In genomic region chr2:88329815-88330603, GRCh38 we compare ENCODE assay signal across 8 cellular contexts.
DNase-seq lines count a peak whose midpoint lies in the region; ATAC-seq and TF ChIP-seq lines count a peak whose summit lies in the region.

No MANE protein-coding gene starts in this region.

- POLR2A ChIA-PET in MCF 10A (lab: Yijun Ruan, JAX) = no interaction called here

- H2BK15ac ChIP-seq in neuronal stem cell (ENCODE audit: low read length) = no peak overlapping the region

- H3K36me3 Mint-ChIP-seq in MCF 10A (ENCODE audit: insufficient read depth, unreplicated experiment) = no peaks in the 10 kb centered on the region
- peaks cover 3% of the 10 kb centered on the region for H3K36me3 Mint-ChIP-seq in T-helper 17 cell (ENCODE audit: low read depth)

- peak; percentile 87 for ATAC-seq in HG03342 (IDR thresholded peaks at IDR 0.05; ENCODE audit: unreplicated experiment)
- ATAC-seq in T-helper 17 cell = no peak

- H3K9me3 Mint-ChIP-seq in MCF 10A (ENCODE audit: unreplicated experiment) = no peaks in the 10 kb centered on the region

- no peak overlapping the region for H3K4ac ChIP-seq in neuronal stem cell (ENCODE audit: low read length)

- DNase-seq in MCF 10A (ENCODE audit: unreplicated experiment) (peak; percentile 94), breast epithelium (ENCODE audit: low spot score in 2 of 2) (no peak), OCI-M1 (lab: John Stamatoyannopoulos, UW) (peak; percentile 3), neuronal stem cell (ENCODE audit: low spot score) (peak; percentile 85), cerebellar nuclear complex (lab: John Stamatoyannopoulos, UW) (no peak), C1 segment of cervical spinal cord (lab: John Stamatoyannopoulos, UW) (no peak), T-helper 17 cell (no peak)

- no TSS peak for BruUV-seq in MCF 10A (replicated peaks; lab: Mats Ljungman, UMichigan)

- H3K27ac Mint-ChIP-seq in MCF 10A (ENCODE audit: low read depth, unreplicated experiment) (peak overlapping the region; percentile 49), T-helper 17 cell (no peak overlapping the region)

- H3K4me1 Mint-ChIP-seq in MCF 10A (ENCODE audit: insufficient read depth, unreplicated experiment) (peaks cover 6% of the 10 kb centered on the region), T-helper 17 cell (no peaks in the 10 kb centered on the region)

- H2AFZ ChIP-seq in neuronal stem cell (ENCODE audit: low read length) = peak overlapping the region; percentile 74

- TF ChIP-seq CTCF in MCF 10A (IDR thresholded peaks at IDR 0.05; ENCODE audit: unreplicated experiment) (no peak), breast epithelium (IDR thresholded peaks at IDR 0.05) (no peak)

- CTCF ChIA-PET in MCF 10A (lab: Yijun Ruan, JAX) = interaction anchor here (0.5 to 0.9 kb wide), 8 partner anchors 9 to 125 kb away, joined by 3 to 5 read pairs (median 3); no protein-coding TSS in a partner anchor

- no peaks in the 10 kb centered on the region for H3K27me3 ChIP-seq in breast epithelium
- H3K27me3 ChIP-seq in neuronal stem cell (ENCODE audit: control insufficient read depth in 3 of 3, insufficient read depth in 3 of 3, low read depth in 1 of 3, low read length in 3 of 3) = peaks cover 0 to 4% (median 0%) of the 10 kb centered on the region in 3 experiments

- no peak overlapping the region for H2BK5ac ChIP-seq in neuronal stem cell (ENCODE audit: low read length)

- H3K27ac ChIP-seq in breast epithelium (no peak overlapping the region), neuronal stem cell (replicated peaks; ENCODE audit: low read length) (no peak overlapping the region)

- TF ChIP-seq POLR2A in breast epithelium (IDR thresholded peaks at IDR 0.05) = no peak

- intact Hi-C loops in MCF 10A (cut with micrococcal nuclease) = no loop called here
- intact Hi-C loops in breast epithelium (cut with DNase I; ENCODE audit: low total_unique reads) = no loop called here

- no peak overlapping the region for H3K9ac ChIP-seq in neuronal stem cell (ENCODE audit: low read depth, low read length, poor library complexity)

- H2AK5ac ChIP-seq in neuronal stem cell (ENCODE audit: low read depth, low read length) = no peak overlapping the region

- no peak overlapping the region for H2BK120ac ChIP-seq in neuronal stem cell (ENCODE audit: low read depth, low read length)

- H3K4me3 ChIP-seq in breast epithelium (no peak overlapping the region), neuronal stem cell (ENCODE audit: low read length in 2 of 2) (no peak overlapping the region)

- H3K14ac ChIP-seq in neuronal stem cell (ENCODE audit: low read length) = no peak overlapping the region

- H4K8ac ChIP-seq in neuronal stem cell (ENCODE audit: low read depth, low read length) = no peak overlapping the region

- H2BK12ac ChIP-seq in neuronal stem cell (ENCODE audit: low read length) = no peak overlapping the region

- H3K27me3 Mint-ChIP-seq in MCF 10A (ENCODE audit: insufficient read depth, unreplicated experiment) = no peaks in the 10 kb centered on the region
- peaks cover 61% of the 10 kb centered on the region for H3K27me3 Mint-ChIP-seq in T-helper 17 cell

- H3K36me3 ChIP-seq in breast epithelium (no peaks in the 10 kb centered on the region), neuronal stem cell (replicated peaks in 1 of 2; ENCODE audit: control insufficient read depth in 2 of 2, insufficient read depth in 2 of 2, low read length in 2 of 2) (no peaks in the 10 kb centered on the region)

- no peak overlapping the region for H3K18ac ChIP-seq in neuronal stem cell (ENCODE audit: low read length)

- no peaks in the 10 kb centered on the region for H3K79me1 ChIP-seq in neuronal stem cell (ENCODE audit: low read depth, low read length)

- no peaks in the 10 kb centered on the region for H3K9me3 ChIP-seq in breast epithelium
- no peaks in the 10 kb centered on the region for H3K9me3 ChIP-seq in neuronal stem cell (replicated peaks in 1 of 2; ENCODE audit: control insufficient read depth in 2 of 2, insufficient read depth in 1 of 2, low read depth in 1 of 2, low read length in 2 of 2)
- H3K9me3 ChIP-seq in T-helper 17 cell (ENCODE audit: control insufficient read depth, low read length, poor library complexity, severe bottlenecking) = peaks cover 2% of the 10 kb centered on the region

- H3K23ac ChIP-seq in neuronal stem cell (ENCODE audit: low read depth, low read length, poor library complexity) = no peak overlapping the region

- no CpG with 5 or more reads among the region's 8 CpGs for WGBS in neuronal stem cell (ENCODE audit: extremely low coverage in 2 of 2, insufficient read length in 2 of 2, insufficient replicate concordance in 1 of 2), 2 donors

- H3K4me2 ChIP-seq in neuronal stem cell (ENCODE audit: insufficient read depth, low read length, poor library complexity, severe bottlenecking) = no peak overlapping the region

- H3K4me1 ChIP-seq in breast epithelium (no peaks in the 10 kb centered on the region), neuronal stem cell (ENCODE audit: control insufficient read depth in 2 of 2, insufficient read depth in 1 of 2, low read depth in 1 of 2, low read length in 2 of 2) (peaks cover 7 to 17% of the 10 kb centered on the region in 2 donors)

- no peak overlapping the region for H4K91ac ChIP-seq in neuronal stem cell (ENCODE audit: low read depth, low read length, poor library complexity)

- H3K4me3 Mint-ChIP-seq in MCF 10A (ENCODE audit: unreplicated experiment) (no peak overlapping the region), T-helper 17 cell (no peak overlapping the region)

Comparison
In these comparisons a context has a peak if more than half of its experiments do, and no peak if none do; other contexts are left out.
1. DNase-seq: peak in MCF 10A (single experiment), OCI-M1 (single experiment) and neuronal stem cell (single experiment); none in breast epithelium (0 of 2), cerebellar nuclear complex (0 of 2), C1 segment of cervical spinal cord (0 of 14) and T-helper 17 cell (0 of 3).